31 cellular contexts compared by ENCODE assay signal in genomic region chr14:102426796-102427195, GRCh38.
"Had no signal": no experiment of that assay in that cellular context is flagged by ENCODE, and none has a peak within 500 bp of the region (broad histone marks: within the 10 kb centered on the region; RNA-seq: fewer than 3 reads in every experiment).

No MANE protein-coding gene starts in this region.

- H3K4me3 ChIP-seq: colonic mucosa, gastrocnemius medialis, heart right ventricle, lower lobe of right lung, mucosa of descending colon, right lobe of liver, smooth muscle cell, stomach, testis, tibial artery, upper lobe of right lung, uterus had no signal

- H3K4me1 ChIP-seq: colonic mucosa, heart right ventricle, lower lobe of right lung, parathyroid adenoma, right lobe of liver, stomach, testis, tibial artery, upper lobe of right lung, uterus had no signal

- H3K27ac Mint-ChIP-seq: effector memory CD8-positive, alpha-beta T cell; naive B cell; natural killer cell treated with Interleukin-12 subunit alpha and Interleukin-12 subunit beta and Interleukin-15 and Interleukin-18, amount 100 ng/mL, for 72 hours; progenitor cell of endocrine pancreas had no signal

- H3K36me3 ChIP-seq: colonic mucosa, right lobe of liver, uterus had no signal

- DNase-seq: central memory CD4-positive, alpha-beta T cell; colonic mucosa; dermis blood vessel endothelial cell; effector memory CD8-positive, alpha-beta T cell; foreskin fibroblast; gastrocnemius medialis; heart right ventricle; hippocampal formation; kidney glomerular epithelial cell; left colon; left ventricle myocardium superior; lower lobe of right lung; mucosa of descending colon; naive B cell; right lobe of liver; stimulated activated CD4-positive, alpha-beta T cell treated with anti-CD3 and anti-CD28 coated beads, Interleukin-12 subunit alpha, Interleukin-12 subunit beta, amount 100 ng/mL, for 4 hours; stimulated activated CD4-positive, alpha-beta T cell treated with anti-CD3 and anti-CD28 coated beads, Interleukin-1b, Interleukin-23, amount 100 ng/mL, for 48 hours; stimulated activated CD4-positive, alpha-beta T cell treated with anti-CD3 and anti-CD28 coated beads, Interleukin-4, amount 100 ng/mL, for 1 hour; stimulated activated CD8-positive, alpha-beta memory T cell treated with anti-CD3 and anti-CD28 coated beads, Interleukin-4, amount 100 ng/mL, for 48 hours; stimulated activated naive CD4-positive, alpha-beta T cell treated with Interleukin-2 at 50 U/mL for 16 hours; stomach; testis; tibial artery; upper lobe of right lung; uterus had no signal

- H3K27me3 ChIP-seq: colonic mucosa, gastrocnemius medialis, heart right ventricle, neutrophil, right lobe of liver, stomach, testis, tibial artery, upper lobe of right lung, uterus had no signal

- H3K27me3 Mint-ChIP-seq: effector memory CD8-positive, alpha-beta T cell; naive B cell; natural killer cell treated with Interleukin-12 subunit alpha and Interleukin-12 subunit beta and Interleukin-15 and Interleukin-18, amount 100 ng/mL, for 72 hours; progenitor cell of endocrine pancreas had no signal

- H3K9me3 Mint-ChIP-seq: effector memory CD8-positive, alpha-beta T cell; naive B cell; natural killer cell treated with Interleukin-12 subunit alpha and Interleukin-12 subunit beta and Interleukin-15 and Interleukin-18, amount 100 ng/mL, for 72 hours; neural crest cell had no signal

- H3K4me1 Mint-ChIP-seq: naive B cell, neural crest cell had no signal

- H3K36me3 Mint-ChIP-seq: naive B cell; natural killer cell treated with Interleukin-12 subunit alpha and Interleukin-12 subunit beta and Interleukin-15 and Interleukin-18, amount 100 ng/mL, for 72 hours had no signal

- H3K9me3 ChIP-seq: colonic mucosa, gastrocnemius medialis, heart right ventricle, lower lobe of right lung, mucosa of descending colon, neutrophil, right lobe of liver, stomach, testis, tibial artery, upper lobe of right lung, uterus had no signal

- H3K4me3 Mint-ChIP-seq: effector memory CD8-positive, alpha-beta T cell; naive B cell; natural killer cell treated with Interleukin-12 subunit alpha and Interleukin-12 subunit beta and Interleukin-15 and Interleukin-18, amount 100 ng/mL, for 72 hours; neural crest cell had no signal

- ATAC-seq: effector memory CD8-positive, alpha-beta T cell; gastrocnemius medialis; left colon; left ventricle myocardium superior; lower lobe of right lung; mucosa of descending colon; natural killer cell treated with Interleukin-12 subunit alpha and Interleukin-12 subunit beta and Interleukin-15 and Interleukin-18, amount 100 ng/mL, for 72 hours; right lobe of liver; upper lobe of right lung had no signal

- H3K27ac ChIP-seq: colonic mucosa, gastrocnemius medialis, heart right ventricle, lower lobe of right lung, neutrophil, parathyroid adenoma, right lobe of liver, stomach, testis, tibial artery, upper lobe of right lung, uterus had no signal
